In genomic region chr7:157693521-157694388, GRCh38 we compare ENCODE assay signal across 2 cellular contexts.
A peak's percentile ranks its signal among the peaks of the same experiment; 100 is the strongest.
TF ChIP-seq lines count a peak whose summit lies in the region.

No MANE protein-coding gene starts in this region.

TF ChIP-seq in GM23338, 12 proteins besides CTCF, POLR2A, EP300 and RAD21:
- no peak for TF ChIP-seq ZNF462 (CRISPR knock-in tag; IDR thresholded peaks at IDR 0.05)
- TF ChIP-seq EZH2 (IDR thresholded peaks at IDR 0.05; ENCODE audit: low read depth, unreplicated experiment): peak; percentile 27

TF ChIP-seq in H1, 55 proteins besides CTCF, POLR2A, EP300 and RAD21:
- TF ChIP-seq USF2 (IDR thresholded peaks at IDR 0.05; ENCODE audit: low read length) (no peak), RNF2 (IDR thresholded peaks at IDR 0.05; ENCODE audit: borderline replicate concordance, low read depth, low read length, missing control alignments, poor library complexity, severe bottlenecking) (peak; percentile 92), EGR1 (IDR thresholded peaks at IDR 0.05; ENCODE audit: borderline replicate concordance, low read depth, low read length) (no peak), SP4 (IDR thresholded peaks at IDR 0.05; ENCODE audit: low read length) (no peak), EZH2 (IDR thresholded peaks at IDR 0.05; ENCODE audit: low read depth, low read length, severe bottlenecking) (peak; percentile 83), GTF2F1 (IDR thresholded peaks at IDR 0.05; ENCODE audit: borderline replicate concordance, low read depth, low read length) (no peak), CEBPB (IDR thresholded peaks at IDR 0.05; ENCODE audit: low read depth, low read length) (no peak), RFX5 (IDR thresholded peaks at IDR 0.05; ENCODE audit: borderline replicate concordance, low read depth, low read length) (no peak), BRCA1 (IDR thresholded peaks at IDR 0.05; ENCODE audit: low read depth, low read length) (no peak), ATF2 (IDR thresholded peaks at IDR 0.05; ENCODE audit: low read length) (no peak), NRF1 (IDR thresholded peaks at IDR 0.05; ENCODE audit: low read depth, low read length) (no peak), MAFK (IDR thresholded peaks at IDR 0.05; ENCODE audit: low read depth, low read length) (no peak), CBX8 (IDR thresholded peaks at IDR 0.05; ENCODE audit: borderline replicate concordance, low read depth, low read length) (no peak), CHD2 (IDR thresholded peaks at IDR 0.05; ENCODE audit: low read length) (no peak), NANOG (IDR thresholded peaks at IDR 0.05; ENCODE audit: insufficient read depth, low read depth, low read length, poor library complexity, severe bottlenecking) (no peak), MAX (IDR thresholded peaks at IDR 0.05) (peak; percentile 34; the same call in 1 of the 2 replicates), KDM4A (IDR thresholded peaks at IDR 0.05; ENCODE audit: low read depth, low read length, severe bottlenecking) (peak; percentile 71), TEAD4 (IDR thresholded peaks at IDR 0.05; ENCODE audit: low read depth, low read length) (no peak), POLR2AphosphoS5 (IDR thresholded peaks at IDR 0.05; ENCODE audit: low read depth, low read length) (no peak), POU5F1 (IDR thresholded peaks at IDR 0.05; ENCODE audit: low read depth, low read length) (no peak), TAF1 (IDR thresholded peaks at IDR 0.05; ENCODE audit: low read depth, low read length) (no peak), CTBP2 (IDR thresholded peaks at IDR 0.05; ENCODE audit: borderline replicate concordance, insufficient read depth, insufficient read length, low read length) (peak; percentile 57), GABPA (IDR thresholded peaks at IDR 0.05; ENCODE audit: borderline replicate concordance, insufficient read depth, low read length) (peak; percentile 52; the same call in 1 of the 2 replicates), SUZ12 (IDR thresholded peaks at IDR 0.05; ENCODE audit: low read length) (peak; percentile 84; the same call in 1 of the 2 replicates)
